Comparison of ENCODE assay signal across 8 cellular contexts in the genomic region with DNA sequence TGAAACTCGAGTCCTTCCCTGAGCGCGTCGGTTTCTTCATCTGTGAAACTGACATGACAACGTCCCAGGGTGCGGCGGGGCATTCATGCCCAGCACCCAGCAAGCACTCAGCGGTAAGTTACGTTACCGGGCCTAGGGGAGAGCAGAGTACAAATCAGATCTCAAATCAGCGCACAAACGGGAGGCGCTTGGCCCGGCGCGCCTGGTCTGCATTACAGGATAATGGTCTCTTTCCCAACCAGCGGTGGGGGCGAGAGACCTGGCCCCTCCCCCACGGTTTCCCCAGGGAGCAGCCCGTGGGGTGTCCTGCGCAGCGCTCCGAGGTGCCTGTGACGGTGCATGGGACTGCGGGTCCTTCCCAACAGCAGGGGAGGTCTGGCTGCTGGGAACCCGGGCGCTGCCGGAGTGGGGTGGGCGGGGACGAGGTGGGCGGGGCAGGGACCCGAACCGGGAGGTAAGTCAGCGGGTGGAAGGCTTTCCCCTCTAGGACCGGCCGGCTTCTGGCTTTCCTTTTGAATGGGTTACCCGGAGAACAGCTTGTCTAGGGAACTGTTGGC. TPM values are rescaled to one million over a fixed set of nuclear protein-coding genes. Genes with fewer than 3 reads are reported as not detected.
DNase-seq lines count a peak whose midpoint lies in the region; ATAC-seq and TF ChIP-seq lines count a peak whose summit lies in the region.

No MANE protein-coding gene starts in this region.

- ATAC-seq in lower lobe of right lung (peak in 1 of 2 donors; percentile 13), HG02885 (IDR thresholded peaks at IDR 0.05; ENCODE audit: poor library complexity, unreplicated experiment) (no peak)

- H3K4me3 ChIP-seq in AG04449 (ENCODE audit: low read depth, low read length) = peak overlapping the region; percentile 58
- H3K4me3 ChIP-seq in lower lobe of right lung = peak overlapping the region; percentile 77

- CTCF ChIA-PET in AG04449 (lab: Yijun Ruan, JAX) = interaction anchor here (0.7 to 10.9 kb wide), 10 partner anchors 11 to 169 kb away, joined by 3 to 186 read pairs (median 4); no protein-coding TSS in a partner anchor

- peak overlapping the region; percentile 93 for H3K27ac ChIP-seq in lower lobe of right lung

- peaks cover 51% of the 10 kb centered on the region for H3K4me1 ChIP-seq in lower lobe of right lung

- no peaks in the 10 kb centered on the region for H3K9me3 ChIP-seq in lower lobe of right lung

- DNase-seq in AG04449 (ENCODE audit: low read depth, low spot score) (no peak), HK-2 (ENCODE audit: unreplicated experiment) (peak; percentile 59), cerebellar cortex (ENCODE audit: low spot score) (peak; percentile 54), lower lobe of right lung (peak; percentile 55), ureter (ENCODE audit: low spot score) (peak; percentile 66), NCI-H146 (lab: John Stamatoyannopoulos, UW) (no peak), NCI-H2196 treated with DMSO at 0.1 percent for 48 hours (lab: John Stamatoyannopoulos, UW; ENCODE audit: unreplicated experiment) (no peak)

- intact Hi-C loops in lower lobe of right lung (cut with DNase I) = no loop called here

- no peaks in the 10 kb centered on the region for H3K27me3 ChIP-seq in lower lobe of right lung (ENCODE audit: low read depth)

- POLR2A ChIA-PET in AG04449 (lab: Yijun Ruan, JAX) = no interaction called here

- no peak for TF ChIP-seq CTCF in AG04449 (IDR thresholded peaks at IDR 0.05; ENCODE audit: insufficient read depth, low read length, missing control alignments)
- TF ChIP-seq CTCF in lower lobe of right lung (IDR thresholded peaks at IDR 0.05) = no peak

- H3K36me3 ChIP-seq in lower lobe of right lung = no peaks in the 10 kb centered on the region

RNA-seq across cellular contexts. Expression of gene TMEM51, which starts 1.0 kb away (rescaled TPM):
- total RNA-seq in lower lobe of right lung (18.4 TPM), ureter (38.8 TPM)

Comparison
In these comparisons a context has a peak if more than half of its experiments do, and no peak if none do; other contexts are left out.
1. DNase-seq: peak in HK-2 (single experiment), cerebellar cortex (single experiment), lower lobe of right lung (single experiment) and ureter (single experiment); none in AG04449 (single experiment), NCI-H146 (single experiment) and NCI-H2196 treated with DMSO at 0.1 percent for 48 hours (single experiment).